10 cellular contexts compared by ENCODE assay signal in genomic region chr16:75252946-75253911, GRCh38. TPM values are rescaled to one million over a fixed set of nuclear protein-coding genes. Genes with fewer than 3 reads are reported as not detected.
DNase-seq lines count a peak whose midpoint lies in the region; ATAC-seq, FAIRE-seq and TF ChIP-seq lines count a peak whose summit lies in the region.
"Had no signal": no experiment of that assay in that cellular context is flagged by ENCODE, and none has a peak within 500 bp of the region (broad histone marks: within the 10 kb centered on the region; RNA-seq: fewer than 3 reads in every experiment).

No MANE protein-coding gene starts in this region.

- TF ChIP-seq RAD21 in HCT116 (IDR thresholded peaks at IDR 0.05; ENCODE audit: low read depth), result no peak

- no peak overlapping the region for H2AFZ ChIP-seq in HCT116 (ENCODE audit: low read depth, low read length, poor library complexity, severe bottlenecking)

- no peak for TF ChIP-seq CTCF in HCT116 (IDR thresholded peaks at IDR 0.05 in 2 of 3, conservative IDR thresholded peaks at IDR 0.05 in 1 of 3; ENCODE audit: borderline replicate concordance in 1 of 3, insufficient read depth in 1 of 3, low read depth in 2 of 3, low read length in 2 of 3)
- no peak for TF ChIP-seq CTCF in BE2C (IDR thresholded peaks at IDR 0.05; ENCODE audit: low read depth, low read length)

- no peak for TF ChIP-seq POLR2A in HCT116 (IDR thresholded peaks at IDR 0.05; ENCODE audit: borderline replicate concordance, extremely low read depth, insufficient read depth, insufficient read length)

- intact Hi-C loops in HCT116 (cut with micrococcal nuclease), result no loop called here

- H3K27ac ChIP-seq in HCT116 (ENCODE audit: low read depth, low read length), result 0 out of 2 replicates have a peak overlapping the region, but pooled peaks have one; percentile 77
- peak overlapping the region; percentile 91 for H3K27ac ChIP-seq in caudate nucleus (ENCODE audit: low read depth, low read length)
- peak overlapping the region; percentile 84 for H3K27ac ChIP-seq in subcutaneous abdominal adipose tissue (ENCODE audit: low read depth, low read length)

- CTCF ChIA-PET in HCT116 (lab: Charles Lee), result interaction anchor here (0.6 kb wide), 1 partner anchor 100 kb away, joined by 3 read pairs; no protein-coding TSS in a partner anchor

- H3K9ac ChIP-seq in HCT116 (ENCODE audit: low read length) (no peak overlapping the region), subcutaneous abdominal adipose tissue (ENCODE audit: low read length in 5 of 5) (peak overlapping the region in 2 of 5 donors; percentile 12 to 35)

- peaks cover 71% of the 10 kb centered on the region for H3K79me2 ChIP-seq in HCT116 (ENCODE audit: insufficient read depth, low read length)

- POLR2A ChIA-PET in HCT116 (lab: Charles Lee), result no interaction called here

- peaks cover 48 to 80% of the 10 kb centered on the region in 2 experiments for H3K4me1 ChIP-seq in HCT116 (ENCODE audit: control insufficient read depth in 1 of 2, insufficient read depth in 2 of 2, low read length in 2 of 2)
- H3K4me1 ChIP-seq in subcutaneous abdominal adipose tissue (ENCODE audit: control insufficient read depth in 5 of 5, insufficient read depth in 5 of 5, low read length in 5 of 5), result peaks cover 16 to 94% (median 87%) of the 10 kb centered on the region in 5 donors
- H3K4me1 ChIP-seq in BE2C, result peaks cover 27% of the 10 kb centered on the region

- H3K4me2 ChIP-seq in HCT116 (ENCODE audit: low read length), result no peak overlapping the region

- H3K4me3 ChIP-seq in HCT116 (replicated peaks in 1 of 2; ENCODE audit: low read depth in 1 of 2, low read length in 2 of 2) (no peak overlapping the region), subcutaneous abdominal adipose tissue (ENCODE audit: low read depth in 1 of 5, low read length in 5 of 5) (no peak overlapping the region), BE2C (ENCODE audit: low read depth, low read length) (no peak overlapping the region)

- RAD21 ChIA-PET in HCT116 (lab: Charles Lee; ENCODE audit: low non-redundant PET in 1 of 2, low total read pairs in 2 of 2, uncharacterized antibody in 2 of 2, unreplicated experiment in 2 of 2), result no interaction called here

- DNase-seq in HCT116 (ENCODE audit: low read depth, low spot score) (no peak), caudate nucleus (lab: John Stamatoyannopoulos, UW) (peak in 9 of 61 donors; percentile 14 to 52 (median 26)), islet precursor cell (peak; percentile 98), cerebellar nuclear complex (lab: John Stamatoyannopoulos, UW) (no peak), BE2C (no peak), GM19239 (ENCODE audit: insufficient read length, low spot score) (no peak), NCI-H1092 treated with DMSO at 0.1 percent for 48 hours (lab: John Stamatoyannopoulos, UW) (no peak)
- DNase-seq: activated T-cell treated with anti-CD3 and anti-CD28 coated beads, Interleukin-2, amount 50 U/mL, for 24 hours had no signal

- FAIRE-seq in GM19239 (lab: Jason Lieb, UNC), result no peak

- H3K9me2 ChIP-seq in HCT116 (ENCODE audit: insufficient read depth), result no peaks in the 10 kb centered on the region

- H4K20me1 ChIP-seq in HCT116 (ENCODE audit: insufficient read depth), result no peaks in the 10 kb centered on the region

- BruUV-seq in HCT116 (replicated peaks; lab: Mats Ljungman, UMichigan), result no TSS peak

- ATAC-seq in HCT116, result no peak
- ATAC-seq: left colon had no signal

- H3K27me3 ChIP-seq in HCT116 (ENCODE audit: insufficient read depth, low read length) (no peaks in the 10 kb centered on the region), subcutaneous abdominal adipose tissue (ENCODE audit: control insufficient read depth in 5 of 5, insufficient read depth in 4 of 5, low read length in 5 of 5) (peaks cover 0 to 3% (median 0%) of the 10 kb centered on the region in 5 donors), BE2C (no peaks in the 10 kb centered on the region)

- H3K36me3 ChIP-seq in HCT116 (ENCODE audit: control insufficient read depth in 1 of 2, insufficient read depth in 2 of 2, low read length in 2 of 2) (no peaks in the 10 kb centered on the region), subcutaneous abdominal adipose tissue (ENCODE audit: control insufficient read depth in 5 of 5, insufficient read depth in 5 of 5, low read length in 5 of 5) (no peaks in the 10 kb centered on the region), BE2C (no peaks in the 10 kb centered on the region)

- H3K9me3 ChIP-seq in HCT116 (ENCODE audit: control insufficient read depth in 1 of 2, insufficient read depth in 1 of 2, low read depth in 1 of 2, low read length in 2 of 2) (no peaks in the 10 kb centered on the region), subcutaneous abdominal adipose tissue (ENCODE audit: control insufficient read depth in 5 of 5, low read length in 5 of 5) (no peaks in the 10 kb centered on the region), BE2C (no peaks in the 10 kb centered on the region)

TF ChIP-seq in HCT116, 20 proteins besides CTCF, POLR2A, EP300 and RAD21 (continues in another document):
- TF ChIP-seq EGR1 (IDR thresholded peaks at IDR 0.05; ENCODE audit: low read depth) (no peak), YY1 (IDR thresholded peaks at IDR 0.05; ENCODE audit: extremely low read depth, insufficient replicate concordance, low read depth, low read length) (no peak), SIN3A (IDR thresholded peaks at IDR 0.05; ENCODE audit: low read depth) (no peak), CBX3 (IDR thresholded peaks at IDR 0.05; ENCODE audit: low read depth) (no peak), ZNF274 (IDR thresholded peaks at IDR 0.05; ENCODE audit: low read depth, low read length) (no peak), TCF7L2 (IDR thresholded peaks at IDR 0.05; ENCODE audit: borderline replicate concordance, extremely low read depth, insufficient read depth, insufficient read length) (no peak), ZFX (IDR thresholded peaks at IDR 0.05) (no peak), EZH2phosphoT487 (IDR thresholded peaks at IDR 0.05; ENCODE audit: borderline replicate concordance) (no peak), EZH2 (IDR thresholded peaks at IDR 0.05) (no peak), POLR2AphosphoS5 (IDR thresholded peaks at IDR 0.05; ENCODE audit: low read depth, low read length) (no peak), JUND (IDR thresholded peaks at IDR 0.05) (no peak), SP1 (IDR thresholded peaks at IDR 0.05; ENCODE audit: low read depth) (no peak), FOSL1 (IDR thresholded peaks at IDR 0.05; ENCODE audit: low read depth) (no peak), CEBPB (IDR thresholded peaks at IDR 0.05; ENCODE audit: low read depth) (no peak), ELF1 (IDR thresholded peaks at IDR 0.05; ENCODE audit: borderline replicate concordance, low read depth) (no peak)
- TF ChIP-seq, protein P1, sequence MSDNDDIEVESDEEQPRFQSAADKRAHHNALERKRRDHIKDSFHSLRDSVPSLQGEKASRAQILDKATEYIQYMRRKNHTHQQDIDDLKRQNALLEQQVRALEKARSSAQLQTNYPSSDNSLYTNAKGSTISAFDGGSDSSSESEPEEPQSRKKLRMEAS (IDR thresholded peaks at IDR 0.05), result no peak
- TF ChIP-seq, protein P2, sequence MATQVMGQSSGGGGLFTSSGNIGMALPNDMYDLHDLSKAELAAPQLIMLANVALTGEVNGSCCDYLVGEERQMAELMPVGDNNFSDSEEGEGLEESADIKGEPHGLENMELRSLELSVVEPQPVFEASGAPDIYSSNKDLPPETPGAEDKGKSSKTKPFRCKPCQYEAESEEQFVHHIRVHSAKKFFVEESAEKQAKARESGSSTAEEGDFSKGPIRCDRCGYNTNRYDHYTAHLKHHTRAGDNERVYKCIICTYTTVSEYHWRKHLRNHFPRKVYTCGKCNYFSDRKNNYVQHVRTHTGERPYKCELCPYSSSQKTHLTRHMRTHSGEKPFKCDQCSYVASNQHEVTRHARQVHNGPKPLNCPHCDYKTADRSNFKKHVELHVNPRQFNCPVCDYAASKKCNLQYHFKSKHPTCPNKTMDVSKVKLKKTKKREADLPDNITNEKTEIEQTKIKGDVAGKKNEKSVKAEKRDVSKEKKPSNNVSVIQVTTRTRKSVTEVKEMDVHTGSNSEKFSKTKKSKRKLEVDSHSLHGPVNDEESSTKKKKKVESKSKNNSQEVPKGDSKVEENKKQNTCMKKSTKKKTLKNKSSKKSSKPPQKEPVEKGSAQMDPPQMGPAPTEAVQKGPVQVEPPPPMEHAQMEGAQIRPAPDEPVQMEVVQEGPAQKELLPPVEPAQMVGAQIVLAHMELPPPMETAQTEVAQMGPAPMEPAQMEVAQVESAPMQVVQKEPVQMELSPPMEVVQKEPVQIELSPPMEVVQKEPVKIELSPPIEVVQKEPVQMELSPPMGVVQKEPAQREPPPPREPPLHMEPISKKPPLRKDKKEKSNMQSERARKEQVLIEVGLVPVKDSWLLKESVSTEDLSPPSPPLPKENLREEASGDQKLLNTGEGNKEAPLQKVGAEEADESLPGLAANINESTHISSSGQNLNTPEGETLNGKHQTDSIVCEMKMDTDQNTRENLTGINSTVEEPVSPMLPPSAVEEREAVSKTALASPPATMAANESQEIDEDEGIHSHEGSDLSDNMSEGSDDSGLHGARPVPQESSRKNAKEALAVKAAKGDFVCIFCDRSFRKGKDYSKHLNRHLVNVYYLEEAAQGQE (IDR thresholded peaks at IDR 0.05; ENCODE audit: low read depth), result no peak
- TF ChIP-seq, protein P3, sequence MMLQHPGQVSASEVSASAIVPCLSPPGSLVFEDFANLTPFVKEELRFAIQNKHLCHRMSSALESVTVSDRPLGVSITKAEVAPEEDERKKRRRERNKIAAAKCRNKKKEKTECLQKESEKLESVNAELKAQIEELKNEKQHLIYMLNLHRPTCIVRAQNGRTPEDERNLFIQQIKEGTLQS (IDR thresholded peaks at IDR 0.05), result no peak

RNA-seq across cellular contexts. Expression of gene BCAR1, which starts 1.8 kb away (rescaled TPM):
- 49.6 TPM for total RNA-seq in HCT116 (2021; ENCODE audit: unreplicated experiment)
- 33.8 and 34.4 TPM in 2 replicates for polyA plus RNA-seq in HCT116 (2012)
- 72.3 TPM for polyA plus RNA-seq in BE2C (2012; ENCODE audit: insufficient read depth, insufficient read length, low read depth)

RNA-seq across cellular contexts. Expression of gene CTRB1, which starts 34.4 kb away (rescaled TPM):
- 5.6 TPM for total RNA-seq in HCT116 (2021; ENCODE audit: unreplicated experiment)
- polyA plus RNA-seq in HCT116 (2012), result 0.10 TPM in 1 of 2 replicates, not detected in the other
- 2.5 TPM for polyA plus RNA-seq in BE2C (2012; ENCODE audit: insufficient read depth, insufficient read length, low read depth)

RNA-seq across cellular contexts. Expression of gene CTRB2, which starts 46.3 kb away (rescaled TPM):
- total RNA-seq in HCT116 (2021; ENCODE audit: unreplicated experiment), result 10.0 TPM
- polyA plus RNA-seq in HCT116 (2012), result 0.03 TPM in 1 of 2 replicates, not detected in the other
- 0.90 TPM for polyA plus RNA-seq in BE2C (2012; ENCODE audit: insufficient read depth, insufficient read length, low read depth)
